8 cellular contexts compared by ENCODE assay signal in genomic region chr1:175193339-175193950, GRCh38. TPM values are rescaled to one million over a fixed set of nuclear protein-coding genes. Genes with fewer than 3 reads are reported as not detected.
DNase-seq lines count a peak whose midpoint lies in the region; TF ChIP-seq lines count a peak whose summit lies in the region.

No MANE protein-coding gene starts in this region.

- H3F3A ChIP-seq in SK-N-SH (replicated peaks; ENCODE audit: insufficient read depth): no peaks in the 10 kb centered on the region

- peak overlapping the region; percentile 62 for H3K4me2 ChIP-seq in SK-N-SH

- H3K4me3 ChIP-seq in GM08714 (ENCODE audit: low read length): peak overlapping the region; percentile 54; the same call in 1 of the 2 replicates
- peak overlapping the region in 1 of 2 experiments; percentile 46; a peak in 2 of 4 replicates for H3K4me3 ChIP-seq in SK-N-SH (ENCODE audit: low read depth in 2 of 2, low read length in 1 of 2)
- no peak overlapping the region for H3K4me3 ChIP-seq in fibroblast of mammary gland (ENCODE audit: control insufficient read depth, low read depth, low read length)
- peak overlapping the region; percentile 45 to 65 for H3K4me3 ChIP-seq in prostate gland

- no peaks in the 10 kb centered on the region for H3K9me3 ChIP-seq in SK-N-SH
- H3K9me3 ChIP-seq in prostate gland: no peaks in the 10 kb centered on the region

- no peak for TF ChIP-seq RAD21 in SK-N-SH (IDR thresholded peaks at IDR 0.05; ENCODE audit: low read length)

- no peak for TF ChIP-seq POLR2A in prostate gland (IDR thresholded peaks at IDR 0.05)

- peak; percentile 24 for DNase-seq in SK-N-SH
- DNase-seq in fibroblast of mammary gland (ENCODE audit: low read depth): peak; percentile 50
- no peak for DNase-seq in prostate gland (ENCODE audit: low spot score)
- no peak for DNase-seq in NK-92 treated with Interleukin-12 subunit alpha and Interleukin-12 subunit beta, amount 100 ng/mL, for 24 hours (lab: John Stamatoyannopoulos, UW)
- DNase-seq in HEK293T (ENCODE audit: extremely low spot score): no peak
- no peak for DNase-seq in NCI-H2196 (lab: John Stamatoyannopoulos, UW; ENCODE audit: unreplicated experiment)
- DNase-seq in T1000 (lab: John Stamatoyannopoulos, UW): no peak

- H4K20me1 ChIP-seq in SK-N-SH (ENCODE audit: insufficient read depth): no peaks in the 10 kb centered on the region

- intact Hi-C loops in prostate gland (cut with DNase I): no loop called here

- no peak for TF ChIP-seq CTCF in SK-N-SH (IDR thresholded peaks at IDR 0.05)
- no peak for TF ChIP-seq CTCF in fibroblast of mammary gland (conservative IDR thresholded peaks at IDR 0.05; ENCODE audit: control insufficient read depth, insufficient read depth, low read depth, low read length)
- no peak for TF ChIP-seq CTCF in prostate gland (IDR thresholded peaks at IDR 0.05)

- no peaks in the 10 kb centered on the region for H3K27me3 ChIP-seq in SK-N-SH (ENCODE audit: insufficient read depth)
- H3K27me3 ChIP-seq in prostate gland (replicated peaks; ENCODE audit: insufficient read depth): no peaks in the 10 kb centered on the region

- POLR2A ChIA-PET in SK-N-SH (lab: Yijun Ruan, JAX): no interaction called here
- POLR2A ChIA-PET in HEK293T (lab: Yijun Ruan, JAX): no interaction called here

- H3K9me2 ChIP-seq in SK-N-SH: no peaks in the 10 kb centered on the region

- CTCF ChIA-PET in SK-N-SH (lab: Yijun Ruan, JAX) (interaction anchor here (0.7 to 1.4 kb wide), 5 partner anchors 42 to 1506 kb away, joined by 3 to 4 read pairs (median 3); partner anchors contain the start of gene TNR), HEK293T (lab: Yijun Ruan, JAX) (no interaction called here)

- H3K4me1 ChIP-seq in SK-N-SH (ENCODE audit: control insufficient read depth in 1 of 2, insufficient read depth in 2 of 2, low read depth in 1 of 2, low read length in 1 of 2): peaks cover 0 to 10% of the 10 kb centered on the region in 2 experiments; a peak in 1 of 4 replicates
- H3K4me1 ChIP-seq in prostate gland (replicated peaks): no peaks in the 10 kb centered on the region

- no peak overlapping the region for H3K27ac ChIP-seq in SK-N-SH (ENCODE audit: low read depth in 2 of 2, low read length in 1 of 2)
- H3K27ac ChIP-seq in prostate gland: peak overlapping the region; percentile 90 to 94

- 63% methylated on average over 12 of the region's 12 CpGs for WGBS in SK-N-SH (ENCODE audit: low lambda C conversion rate)
- WGBS in prostate gland: 35% methylated on average over 12 of the region's 12 CpGs

- no peak overlapping the region for H3K9ac ChIP-seq in SK-N-SH

- no peak for TF ChIP-seq EP300 in SK-N-SH (IDR thresholded peaks at IDR 0.05; ENCODE audit: borderline replicate concordance in 1 of 2, low read depth in 1 of 2, low read length in 1 of 2)

- H3K36me3 ChIP-seq in SK-N-SH (replicated peaks in 1 of 2; ENCODE audit: control insufficient read depth in 1 of 2, insufficient read depth in 2 of 2, low read length in 1 of 2) (no peaks in the 10 kb centered on the region), prostate gland (no peaks in the 10 kb centered on the region)

- H2AFZ ChIP-seq in SK-N-SH (ENCODE audit: low read depth): 0 out of 2 replicates have a peak overlapping the region, but pooled peaks have one; percentile 68

- H3K79me2 ChIP-seq in SK-N-SH (ENCODE audit: insufficient read depth): no peaks in the 10 kb centered on the region

TF ChIP-seq in SK-N-SH, 30 proteins besides CTCF, POLR2A, EP300 and RAD21:
- TF ChIP-seq TEAD4 (IDR thresholded peaks at IDR 0.05; ENCODE audit: borderline replicate concordance, insufficient read depth) (no peak), RFX5 (IDR thresholded peaks at IDR 0.05; ENCODE audit: low read length) (no peak), RCOR1 (IDR thresholded peaks at IDR 0.05; ENCODE audit: low read length) (no peak), RXRA (IDR thresholded peaks at IDR 0.05; ENCODE audit: borderline replicate concordance, low read depth) (no peak), EZH2phosphoT487 (IDR thresholded peaks at IDR 0.05; ENCODE audit: borderline replicate concordance, low read depth) (no peak), SIN3A (IDR thresholded peaks at IDR 0.05; ENCODE audit: borderline replicate concordance, low read depth, low read length) (no peak), ELF1 (IDR thresholded peaks at IDR 0.05) (no peak)

TF ChIP-seq in HEK293T, 16 proteins besides CTCF, POLR2A, EP300 and RAD21:
- TF ChIP-seq ELF4 (IDR thresholded peaks at IDR 0.05): no peak
- TF ChIP-seq TARDBP (IDR thresholded peaks at IDR 0.05): no peak
- TF ChIP-seq FOXM1 (IDR thresholded peaks at IDR 0.05; ENCODE audit: borderline replicate concordance): no peak
- no peak for TF ChIP-seq LEF1 (IDR thresholded peaks at IDR 0.05; ENCODE audit: borderline replicate concordance)
- no peak for TF ChIP-seq L3MBTL2 (conservative IDR thresholded peaks at IDR 0.05)
- TF ChIP-seq SUZ12 (IDR thresholded peaks at IDR 0.05): no peak
- TF ChIP-seq FOXA1 (IDR thresholded peaks at IDR 0.05): no peak
- no peak for TF ChIP-seq ARNT (IDR thresholded peaks at IDR 0.05)
- TF ChIP-seq SP1 (IDR thresholded peaks at IDR 0.05): no peak
- TF ChIP-seq NFRKB (IDR thresholded peaks at IDR 0.05): no peak
- no peak for TF ChIP-seq ZNF384 (IDR thresholded peaks at IDR 0.05)
- TF ChIP-seq HDGF (IDR thresholded peaks at IDR 0.05; ENCODE audit: borderline replicate concordance): no peak

RNA-seq across cellular contexts. Expression of gene KIAA0040, which starts 0.9 kb away (rescaled TPM):
- polyA plus RNA-seq in SK-N-SH (2012; rRNA removed): 0.08 and 0.15 TPM in 2 replicates
- 0.06 and 0.12 TPM in 2 replicates for polyA plus RNA-seq in SK-N-SH (2012; cell fraction: cytosol; rRNA removed)
- polyA plus RNA-seq in SK-N-SH (2012; cell fraction: nucleus; rRNA removed): 0.02 TPM in 1 of 2 replicates, not detected in the other
- total RNA-seq in prostate gland: 10 to 100 TPM; 17.4 to 19.1 TPM

Comparison
In these comparisons a context has a peak if more than half of its experiments do, and no peak if none do; other contexts are left out.
1. DNase-seq: peak in SK-N-SH (single experiment) and fibroblast of mammary gland (single experiment); none in prostate gland (single experiment), NK-92 treated with Interleukin-12 subunit alpha and Interleukin-12 subunit beta, amount 100 ng/mL, for 24 hours (single experiment), HEK293T (single experiment), NCI-H2196 (single experiment) and T1000 (single experiment).
2. H3K27ac ChIP-seq: peak in prostate gland (2 of 2); none in SK-N-SH (0 of 2).